11 cellular contexts compared by ENCODE assay signal in genomic region chr11:90434858-90435257, GRCh38.
A peak's percentile ranks its signal among the peaks of the same experiment; 100 is the strongest.
DNase-seq lines count a peak whose midpoint lies in the region; ATAC-seq and TF ChIP-seq lines count a peak whose summit lies in the region.
"Had no signal": no experiment of that assay in that cellular context is flagged by ENCODE, and none has a peak within 500 bp of the region (broad histone marks: within the 10 kb centered on the region; RNA-seq: fewer than 3 reads in every experiment).

No MANE protein-coding gene starts in this region.

- no peak overlapping the region for H3K4me3 Mint-ChIP-seq in H9
- H3K4me3 Mint-ChIP-seq: naive thymus-derived CD8-positive, alpha-beta T cell had no signal

- no peak overlapping the region for H3K4me3 ChIP-seq in PC-9

- ATAC-seq in HG03457 (IDR thresholded peaks at IDR 0.05; ENCODE audit: unreplicated experiment) (no peak), HG03342 (IDR thresholded peaks at IDR 0.05; ENCODE audit: unreplicated experiment) (no peak)
- ATAC-seq: naive thymus-derived CD8-positive, alpha-beta T cell had no signal

- CTCF ChIA-PET in PC-9 (lab: Charles Lee), result interaction anchor here (0.6 kb wide), 2 partner anchors 43 to 53 kb away, joined by 10 to 11 read pairs; no protein-coding TSS in a partner anchor

- no peaks in the 10 kb centered on the region for H3K9me3 ChIP-seq in H9 (ENCODE audit: control insufficient read depth, low read depth, low read length)
- H3K9me3 ChIP-seq in PC-9 (ENCODE audit: insufficient read depth, low read depth), result no peaks in the 10 kb centered on the region

- H3F3A ChIP-seq in PC-9 (ENCODE audit: insufficient read depth, low read depth), result no peaks in the 10 kb centered on the region

- H3T11ph ChIP-seq in H9 (ENCODE audit: low read length), result no peak overlapping the region

- no peak overlapping the region for H4K8ac ChIP-seq in H9 (replicated peaks; ENCODE audit: insufficient read length, low read depth, low read length)

- H2AFZ ChIP-seq in H9 (ENCODE audit: low read length) (no peak overlapping the region), PC-9 (no peak overlapping the region)

- no peak for DNase-seq in H9
- no peak for DNase-seq in PC-9
- peak; percentile 17 for DNase-seq in iPS-NIHi11 (ENCODE audit: low spot score)
- no peak for DNase-seq in NCI-H1048 (lab: John Stamatoyannopoulos, UW)
- no peak for DNase-seq in G401 (ENCODE audit: low spot score)
- DNase-seq: activated CD4-positive, alpha-beta T cell treated with anti-CD3 and anti-CD28 coated beads, Interleukin-2, amount 50 U/mL, for 1 hour; C1 segment of cervical spinal cord; naive thymus-derived CD8-positive, alpha-beta T cell had no signal

- no peaks in the 10 kb centered on the region for H3K9me2 ChIP-seq in PC-9 (ENCODE audit: insufficient read depth)

- no peak overlapping the region for H3K14ac ChIP-seq in H9 (ENCODE audit: insufficient read depth, low read length)

- no peaks in the 10 kb centered on the region for H3K36me3 Mint-ChIP-seq in H9 (ENCODE audit: insufficient read depth in 1 of 3, low read depth in 3 of 3)
- H3K36me3 Mint-ChIP-seq: naive thymus-derived CD8-positive, alpha-beta T cell had no signal

- no peak overlapping the region for H2BK120ac ChIP-seq in H9 (ENCODE audit: low read depth, low read length, poor library complexity, severe bottlenecking)

- H2BK20ac ChIP-seq in H9 (ENCODE audit: low read depth, low read length, poor library complexity, severe bottlenecking), result no peak overlapping the region

- H2BK5ac ChIP-seq in H9 (ENCODE audit: insufficient read length, low read length), result no peak overlapping the region

- H2BK12ac ChIP-seq in H9 (ENCODE audit: insufficient read length, low read depth, low read length), result no peak overlapping the region

- no peaks in the 10 kb centered on the region for H4K20me1 ChIP-seq in H9 (ENCODE audit: control insufficient read depth, insufficient read depth, insufficient read length)
- H4K20me1 ChIP-seq in PC-9 (ENCODE audit: insufficient read depth), result no peaks in the 10 kb centered on the region

- H3K4me2 ChIP-seq in H9 (ENCODE audit: insufficient read depth, insufficient read length, low read length) (no peak overlapping the region), PC-9 (no peak overlapping the region)

- in situ Hi-C loops in G401 (cut with HindIII; ENCODE audit: low sequenced_read_pairs), result no loop called here

- H2BK15ac ChIP-seq in H9 (ENCODE audit: low read depth, low read length), result no peak overlapping the region

- no peak overlapping the region for H3K56ac ChIP-seq in H9 (ENCODE audit: insufficient read length, low read depth, low read length)

- H3K27me3 ChIP-seq in H9 (ENCODE audit: insufficient read depth, low read length) (no peaks in the 10 kb centered on the region), PC-9 (ENCODE audit: insufficient read depth, low read depth) (no peaks in the 10 kb centered on the region)

- no peak overlapping the region for H4K91ac ChIP-seq in H9 (ENCODE audit: insufficient read length, low read depth, low read length)

- H3K23ac ChIP-seq in H9 (ENCODE audit: insufficient read length, low read depth, low read length), result no peak overlapping the region

- H3K9ac ChIP-seq in H9 (ENCODE audit: extremely low read depth, insufficient read length, low read length), result no peak overlapping the region

- no peak overlapping the region for H3K4ac ChIP-seq in H9 (ENCODE audit: low read depth, low read length)

- H3K4me1 ChIP-seq in H9 (ENCODE audit: insufficient read depth, low read length), result peaks cover 5% of the 10 kb centered on the region
- no peaks in the 10 kb centered on the region for H3K4me1 ChIP-seq in PC-9 (replicated peaks; ENCODE audit: insufficient read depth)

- H3K4me1 Mint-ChIP-seq in H9, result peaks cover 35 to 56% of the 10 kb centered on the region in 2 experiments
- H3K4me1 Mint-ChIP-seq: naive thymus-derived CD8-positive, alpha-beta T cell had no signal

- H3K18ac ChIP-seq in H9 (ENCODE audit: insufficient read length, low read depth, low read length), result no peak overlapping the region

- H3K27ac Mint-ChIP-seq in H9, result peak overlapping the region in 1 of 3 experiments; percentile 55; a peak in 2 of 7 replicates
- H3K27ac Mint-ChIP-seq: naive thymus-derived CD8-positive, alpha-beta T cell had no signal

- H3K9me3 Mint-ChIP-seq in H9, result no peaks in the 10 kb centered on the region
- H3K9me3 Mint-ChIP-seq: naive thymus-derived CD8-positive, alpha-beta T cell had no signal

- H3K27me3 Mint-ChIP-seq in H9 (ENCODE audit: low read depth), result no peaks in the 10 kb centered on the region

- no peaks in the 10 kb centered on the region for H3K79me2 ChIP-seq in H9 (ENCODE audit: insufficient read depth, low read length)
- H3K79me2 ChIP-seq in PC-9 (ENCODE audit: low read depth), result no peaks in the 10 kb centered on the region

- H3K27ac ChIP-seq in 22Rv1, result no peak overlapping the region
- H3K27ac ChIP-seq in H9 (ENCODE audit: insufficient read length, low read depth, low read length), result no peak overlapping the region
- H3K27ac ChIP-seq in PC-9, result no peak overlapping the region

- intact Hi-C loops in PC-9 (cut with micrococcal nuclease; ENCODE audit: unreplicated experiment), result no loop called here

- no TSS peak for BruUV-seq in PC-9 (replicated peaks; lab: Mats Ljungman, UMichigan)

- POLR2A ChIA-PET in PC-9 (lab: Charles Lee; ENCODE audit: unreplicated experiment), result no interaction called here

- H3K79me1 ChIP-seq in H9 (ENCODE audit: insufficient read depth, low read depth, low read length, poor library complexity, severe bottlenecking), result no peaks in the 10 kb centered on the region

- no peak overlapping the region for H4K5ac ChIP-seq in H9 (ENCODE audit: insufficient read length, low read depth, low read length)

- H3K23me2 ChIP-seq in H9 (ENCODE audit: insufficient read length, low read depth, low read length, poor library complexity, severe bottlenecking), result no peaks in the 10 kb centered on the region

- no peaks in the 10 kb centered on the region for H3K36me3 ChIP-seq in PC-9 (ENCODE audit: low read depth)

- H2AK5ac ChIP-seq in H9 (ENCODE audit: insufficient read length, low read length), result no peak overlapping the region

- peak; percentile 52 for TF ChIP-seq CTCF in 22Rv1 (IDR thresholded peaks at IDR 0.05)
- peak; percentile 43; the same call in 2 of the 3 replicates for TF ChIP-seq CTCF in H9 (conservative IDR thresholded peaks at IDR 0.05)
- TF ChIP-seq CTCF in PC-9 (conservative IDR thresholded peaks at IDR 0.05), result peak; percentile 59
